1 cellular context compared by ENCODE assay signal in the genomic region with DNA sequence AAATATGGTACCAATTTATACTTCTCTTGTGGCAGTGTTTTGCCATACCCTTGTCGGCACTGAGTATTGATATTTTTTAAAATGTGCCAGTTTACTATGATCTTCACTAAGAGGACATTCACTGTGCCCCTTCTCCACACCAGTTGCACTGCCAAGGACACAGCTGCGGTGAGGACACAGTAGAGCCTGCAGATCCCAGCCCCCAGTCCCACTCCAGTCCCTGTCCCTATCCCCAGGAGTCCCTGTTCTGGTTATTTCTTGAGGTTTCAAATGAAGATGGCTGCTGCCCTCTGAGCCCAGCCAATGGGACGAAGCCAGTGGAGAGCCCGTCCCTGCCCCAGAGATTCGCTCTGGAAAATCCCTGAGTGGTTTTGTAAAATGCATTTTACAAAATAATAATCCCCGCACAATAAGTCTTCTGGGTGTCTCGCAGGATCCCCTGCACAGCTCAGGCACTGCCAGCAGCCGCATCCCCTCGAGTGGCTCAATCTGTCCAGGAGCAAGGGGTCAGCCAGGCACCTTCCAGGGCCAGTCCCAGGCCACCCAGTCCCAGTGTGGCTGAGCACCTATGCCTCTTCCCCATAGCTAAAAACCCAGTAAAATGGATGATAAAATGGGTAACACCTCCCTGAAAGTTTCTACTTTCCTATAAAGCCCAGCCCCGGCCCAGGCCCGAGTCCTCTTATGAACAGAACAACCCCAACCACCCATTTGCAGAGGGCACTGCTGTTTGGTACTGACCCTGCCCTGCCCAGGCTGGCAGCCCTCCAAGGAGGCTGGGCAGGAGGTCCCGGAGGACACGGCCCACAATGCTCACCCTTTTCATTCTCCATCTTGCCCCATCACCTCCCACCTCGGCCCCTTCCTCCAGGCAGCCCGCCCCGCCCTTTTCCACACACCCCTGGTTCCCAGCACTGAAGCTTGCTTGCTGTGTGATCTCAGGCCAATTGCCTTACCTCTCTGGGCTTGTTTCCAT.
TF ChIP-seq lines count a peak whose summit lies in the region.

No MANE protein-coding gene starts in this region.

TF ChIP-seq in GM23338, 12 proteins besides CTCF, POLR2A, EP300 and RAD21 (continued from another document):
- TF ChIP-seq, protein P1, sequence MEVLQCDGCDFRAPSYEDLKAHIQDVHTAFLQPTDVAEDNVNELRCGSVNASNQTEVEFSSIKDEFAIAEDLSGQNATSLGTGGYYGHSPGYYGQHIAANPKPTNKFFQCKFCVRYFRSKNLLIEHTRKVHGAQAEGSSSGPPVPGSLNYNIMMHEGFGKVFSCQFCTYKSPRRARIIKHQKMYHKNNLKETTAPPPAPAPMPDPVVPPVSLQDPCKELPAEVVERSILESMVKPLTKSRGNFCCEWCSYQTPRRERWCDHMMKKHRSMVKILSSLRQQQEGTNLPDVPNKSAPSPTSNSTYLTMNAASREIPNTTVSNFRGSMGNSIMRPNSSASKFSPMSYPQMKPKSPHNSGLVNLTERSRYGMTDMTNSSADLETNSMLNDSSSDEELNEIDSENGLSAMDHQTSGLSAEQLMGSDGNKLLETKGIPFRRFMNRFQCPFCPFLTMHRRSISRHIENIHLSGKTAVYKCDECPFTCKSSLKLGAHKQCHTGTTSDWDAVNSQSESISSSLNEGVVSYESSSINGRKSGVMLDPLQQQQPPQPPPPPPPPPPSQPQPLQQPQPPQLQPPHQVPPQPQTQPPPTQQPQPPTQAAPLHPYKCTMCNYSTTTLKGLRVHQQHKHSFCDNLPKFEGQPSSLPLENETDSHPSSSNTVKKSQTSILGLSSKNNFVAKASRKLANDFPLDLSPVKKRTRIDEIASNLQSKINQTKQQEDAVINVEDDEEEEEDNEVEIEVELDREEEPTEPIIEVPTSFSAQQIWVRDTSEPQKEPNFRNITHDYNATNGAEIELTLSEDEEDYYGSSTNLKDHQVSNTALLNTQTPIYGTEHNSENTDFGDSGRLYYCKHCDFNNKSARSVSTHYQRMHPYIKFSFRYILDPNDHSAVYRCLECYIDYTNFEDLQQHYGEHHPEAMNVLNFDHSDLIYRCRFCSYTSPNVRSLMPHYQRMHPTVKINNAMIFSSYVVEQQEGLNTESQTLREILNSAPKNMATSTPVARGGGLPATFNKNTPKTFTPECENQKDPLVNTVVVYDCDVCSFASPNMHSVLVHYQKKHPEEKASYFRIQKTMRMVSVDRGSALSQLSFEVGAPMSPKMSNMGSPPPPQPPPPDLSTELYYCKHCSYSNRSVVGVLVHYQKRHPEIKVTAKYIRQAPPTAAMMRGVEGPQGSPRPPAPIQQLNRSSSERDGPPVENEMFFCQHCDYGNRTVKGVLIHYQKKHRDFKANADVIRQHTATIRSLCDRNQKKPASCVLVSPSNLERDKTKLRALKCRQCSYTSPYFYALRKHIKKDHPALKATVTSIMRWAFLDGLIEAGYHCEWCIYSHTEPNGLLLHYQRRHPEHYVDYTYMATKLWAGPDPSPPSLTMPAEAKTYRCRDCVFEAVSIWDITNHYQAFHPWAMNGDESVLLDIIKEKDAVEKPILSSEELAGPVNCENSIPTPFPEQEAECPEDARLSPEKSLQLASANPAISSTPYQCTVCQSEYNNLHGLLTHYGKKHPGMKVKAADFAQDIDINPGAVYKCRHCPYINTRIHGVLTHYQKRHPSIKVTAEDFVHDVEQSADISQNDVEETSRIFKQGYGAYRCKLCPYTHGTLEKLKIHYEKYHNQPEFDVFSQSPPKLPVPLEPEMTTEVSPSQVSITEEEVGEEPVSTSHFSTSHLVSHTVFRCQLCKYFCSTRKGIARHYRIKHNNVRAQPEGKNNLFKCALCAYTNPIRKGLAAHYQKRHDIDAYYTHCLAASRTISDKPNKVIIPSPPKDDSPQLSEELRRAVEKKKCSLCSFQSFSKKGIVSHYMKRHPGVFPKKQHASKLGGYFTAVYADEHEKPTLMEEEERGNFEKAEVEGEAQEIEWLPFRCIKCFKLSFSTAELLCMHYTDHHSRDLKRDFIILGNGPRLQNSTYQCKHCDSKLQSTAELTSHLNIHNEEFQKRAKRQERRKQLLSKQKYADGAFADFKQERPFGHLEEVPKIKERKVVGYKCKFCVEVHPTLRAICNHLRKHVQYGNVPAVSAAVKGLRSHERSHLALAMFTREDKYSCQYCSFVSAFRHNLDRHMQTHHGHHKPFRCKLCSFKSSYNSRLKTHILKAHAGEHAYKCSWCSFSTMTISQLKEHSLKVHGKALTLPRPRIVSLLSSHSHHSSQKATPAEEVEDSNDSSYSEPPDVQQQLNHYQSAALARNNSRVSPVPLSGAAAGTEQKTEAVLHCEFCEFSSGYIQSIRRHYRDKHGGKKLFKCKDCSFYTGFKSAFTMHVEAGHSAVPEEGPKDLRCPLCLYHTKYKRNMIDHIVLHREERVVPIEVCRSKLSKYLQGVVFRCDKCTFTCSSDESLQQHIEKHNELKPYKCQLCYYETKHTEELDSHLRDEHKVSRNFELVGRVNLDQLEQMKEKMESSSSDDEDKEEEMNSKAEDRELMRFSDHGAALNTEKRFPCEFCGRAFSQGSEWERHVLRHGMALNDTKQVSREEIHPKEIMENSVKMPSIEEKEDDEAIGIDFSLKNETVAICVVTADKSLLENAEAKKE (CRISPR knock-in tag; IDR thresholded peaks at IDR 0.05) = no peak
- TF ChIP-seq POLR2AphosphoS5 (IDR thresholded peaks at IDR 0.05; ENCODE audit: low read depth) (no peak), EZH2 (IDR thresholded peaks at IDR 0.05; ENCODE audit: low read depth, unreplicated experiment) (no peak), ETS1 (IDR thresholded peaks at IDR 0.05) (no peak), EZH2phosphoT487 (IDR thresholded peaks at IDR 0.05; ENCODE audit: unreplicated experiment) (no peak), REST (IDR thresholded peaks at IDR 0.05; ENCODE audit: unreplicated experiment) (no peak), NANOG (IDR thresholded peaks at IDR 0.05; ENCODE audit: borderline replicate concordance) (no peak)
